ENCODE assay signal across 12 cellular contexts in genomic region chr9:109441296-109441695, GRCh38. TPM values are rescaled to one million over a fixed set of nuclear protein-coding genes. Genes with fewer than 3 reads are reported as not detected.
DNase-seq lines count a peak whose midpoint lies in the region; ATAC-seq, FAIRE-seq and TF ChIP-seq lines count a peak whose summit lies in the region.
"Had no signal": no experiment of that assay in that cellular context is flagged by ENCODE, and none has a peak within 500 bp of the region (broad histone marks: within the 10 kb centered on the region; RNA-seq: fewer than 3 reads in every experiment).

No MANE protein-coding gene starts in this region.

- H3K27me3 Mint-ChIP-seq in activated CD8-positive, alpha-beta memory T cell treated with anti-CD3 and anti-CD28 coated beads, Interleukin-2, amount 10 ng/mL, durations not matched to agents 7 days and 5 days: peaks cover 34% of the 10 kb centered on the region
- peaks cover under 1% of the 10 kb centered on the region for H3K27me3 Mint-ChIP-seq in glutamatergic neuron (ENCODE audit: unreplicated experiment)

- peak; percentile 6; the same call in 1 of the 2 replicates for TF ChIP-seq CTCF in Panc1 (IDR thresholded peaks at IDR 0.05)
- TF ChIP-seq CTCF in glutamatergic neuron (IDR thresholded peaks at IDR 0.05; ENCODE audit: partially characterized antibody, unreplicated experiment): no peak

- no peak for FAIRE-seq in HTR-8/SVneo (lab: Jason Lieb, UNC)

- CTCF ChIA-PET in activated CD8-positive, alpha-beta memory T cell treated with anti-CD3 and anti-CD28 coated beads, Interleukin-2, amount 10 ng/mL, durations not matched to agents 7 days and 5 days (lab: Charles Lee): interaction anchor here (0.7 to 6.5 kb wide), 19 partner anchors 8 to 80 kb away, joined by 3 to 148 read pairs (median 7); partner anchors contain the start of gene PTPN3
- CTCF ChIA-PET in Panc1 (lab: Charles Lee): interaction anchor here (1.3 to 1.9 kb wide), 3 partner anchors 10 to 29 kb away, joined by 3 to 20 read pairs (median 6); no protein-coding TSS in a partner anchor

- in situ Hi-C loops in Panc1 (cut with HindIII; ENCODE audit: low pct_unique_long_range_greater_than_20kb, low sequenced_read_pairs): no loop called here

- H3K9me3 Mint-ChIP-seq in activated CD8-positive, alpha-beta memory T cell treated with anti-CD3 and anti-CD28 coated beads, Interleukin-2, amount 10 ng/mL, durations not matched to agents 7 days and 5 days (ENCODE audit: low read depth): no peaks in the 10 kb centered on the region
- H3K9me3 Mint-ChIP-seq in glutamatergic neuron (ENCODE audit: unreplicated experiment): peaks cover 2% of the 10 kb centered on the region
- H3K9me3 Mint-ChIP-seq: activated CD4-positive, alpha-beta memory T cell treated with anti-CD3 and anti-CD28 coated beads, Interleukin-2, amount 10 ng/mL, durations not matched to agents 7 days and 5 days had no signal

- peak overlapping the region; percentile 71 for H3K27ac Mint-ChIP-seq in activated CD8-positive, alpha-beta memory T cell treated with anti-CD3 and anti-CD28 coated beads, Interleukin-2, amount 10 ng/mL, durations not matched to agents 7 days and 5 days
- H3K27ac Mint-ChIP-seq in glutamatergic neuron (ENCODE audit: unreplicated experiment): peak overlapping the region; percentile 64

- POLR2A ChIA-PET in Panc1 (lab: Charles Lee): no interaction called here

- H3K36me3 Mint-ChIP-seq in activated CD8-positive, alpha-beta memory T cell treated with anti-CD3 and anti-CD28 coated beads, Interleukin-2, amount 10 ng/mL, durations not matched to agents 7 days and 5 days: no peaks in the 10 kb centered on the region
- H3K36me3 Mint-ChIP-seq in glutamatergic neuron (ENCODE audit: unreplicated experiment): no peaks in the 10 kb centered on the region
- H3K36me3 Mint-ChIP-seq: CD14-positive monocyte had no signal

- intact Hi-C loops in Panc1 (cut with micrococcal nuclease; ENCODE audit: unreplicated experiment): loop anchor here (2.0 kb wide), 1 partner anchor 80 kb away; no protein-coding TSS in a partner anchor

- H3K27me3 ChIP-seq in Panc1 (ENCODE audit: control insufficient read depth, insufficient read depth, low read length): no peaks in the 10 kb centered on the region
- H3K27me3 ChIP-seq: cardiac muscle cell, Peyer's patch had no signal

- no peak overlapping the region for H3K27ac ChIP-seq in Panc1 (ENCODE audit: low read length)
- H3K27ac ChIP-seq: cardiac muscle cell had no signal

- BruUV-seq in Panc1 (replicated peaks; lab: Mats Ljungman, UMichigan): no TSS peak

- H3K36me3 ChIP-seq in Panc1 (ENCODE audit: control insufficient read depth, insufficient read depth, low read length): no peaks in the 10 kb centered on the region; the same call in 1 of the 2 replicates
- H3K36me3 ChIP-seq: cardiac muscle cell had no signal

- H3K4me3 ChIP-seq in Panc1 (ENCODE audit: low read depth in 2 of 2, low read length in 2 of 2): no peak overlapping the region
- H3K4me3 ChIP-seq: cardiac muscle cell, Peyer's patch had no signal

- no peak overlapping the region for H3K4me3 Mint-ChIP-seq in activated CD8-positive, alpha-beta memory T cell treated with anti-CD3 and anti-CD28 coated beads, Interleukin-2, amount 10 ng/mL, durations not matched to agents 7 days and 5 days
- peak overlapping the region; percentile 45 for H3K4me3 Mint-ChIP-seq in glutamatergic neuron (ENCODE audit: unreplicated experiment)
- H3K4me3 Mint-ChIP-seq: activated CD4-positive, alpha-beta memory T cell treated with anti-CD3 and anti-CD28 coated beads, Interleukin-2, amount 10 ng/mL, durations not matched to agents 7 days and 5 days had no signal

- H3K9me3 ChIP-seq in Panc1 (ENCODE audit: control insufficient read depth, insufficient read depth, low read depth, low read length): no peaks in the 10 kb centered on the region
- H3K9me3 ChIP-seq: Peyer's patch had no signal

- DNase-seq in activated CD8-positive, alpha-beta memory T cell treated with anti-CD3 and anti-CD28 coated beads, Interleukin-2, amount 10 ng/mL, durations not matched to agents 7 days and 5 days: no peak
- DNase-seq in activated CD8-positive, alpha-beta memory T cell treated with anti-CD3 and anti-CD28 coated beads for 24 hours: no peak
- no peak for DNase-seq in Panc1 (ENCODE audit: low read depth, low spot score)
- DNase-seq in glutamatergic neuron: peak; percentile 45
- no peak for DNase-seq in SW480 (ENCODE audit: low spot score)
- DNase-seq in HTR-8/SVneo (ENCODE audit: insufficient read length, low spot score): no peak

- no peak for ATAC-seq in activated CD8-positive, alpha-beta memory T cell treated with anti-CD3 and anti-CD28 coated beads, Interleukin-2, amount 10 ng/mL, durations not matched to agents 7 days and 5 days
- ATAC-seq in Panc1 (peak; percentile 76), HG02840 (IDR thresholded peaks at IDR 0.05; ENCODE audit: low FRiP score, unreplicated experiment) (no peak)
- no peak for ATAC-seq in activated CD4-positive, CD25-positive, alpha-beta regulatory T cell treated with anti-CD3 and anti-CD28 coated beads, Interleukin-2, amount 50 U/mL, for 24 hours

- H3K4me1 ChIP-seq in Panc1 (ENCODE audit: control insufficient read depth, insufficient read depth, low read length): no peaks in the 10 kb centered on the region

- peaks cover 26% of the 10 kb centered on the region for H3K4me1 Mint-ChIP-seq in activated CD8-positive, alpha-beta memory T cell treated with anti-CD3 and anti-CD28 coated beads, Interleukin-2, amount 10 ng/mL, durations not matched to agents 7 days and 5 days
- H3K4me1 Mint-ChIP-seq in glutamatergic neuron (ENCODE audit: low read depth, unreplicated experiment): peaks cover 11% of the 10 kb centered on the region

RNA-seq across cellular contexts. Expression of gene PTPN3, which starts 56.8 kb away (rescaled TPM):
- 1 to 10 TPM in 1 of 2 experiments, under 1 TPM in 1; 0.50 to 4.1 TPM for total RNA-seq in activated CD8-positive, alpha-beta memory T cell treated with anti-CD3 and anti-CD28 coated beads, Interleukin-2, amount 10 ng/mL, durations not matched to agents 7 days and 5 days
- total RNA-seq in Panc1 (2021; ENCODE audit: unreplicated experiment) (10.4 TPM), glutamatergic neuron (ENCODE audit: unreplicated experiment) (1.6 TPM)
- 6.7 TPM for polyA plus RNA-seq in Panc1 (2012; ENCODE audit: insufficient read length)
- polyA plus RNA-seq: CD14-positive monocyte had no signal
